26 cellular contexts compared by ENCODE assay signal in genomic region chr1:84250668-84251067, GRCh38.
"Had no signal": no experiment of that assay in that cellular context is flagged by ENCODE, and none has a peak within 500 bp of the region (broad histone marks: within the 10 kb centered on the region; RNA-seq: fewer than 3 reads in every experiment).

No MANE protein-coding gene starts in this region.

- H3K4me1 ChIP-seq: colonic mucosa, left lung, lower lobe of right lung had no signal

- H3K27ac ChIP-seq: colonic mucosa, epithelial cell of prostate, esophagus squamous epithelium, gastrocnemius medialis, heart right ventricle, left lung, lower lobe of right lung had no signal

- FAIRE-seq: endometrium, islet of Langerhans, keratinocyte had no signal

- H3K4me3 ChIP-seq: colonic mucosa, esophagus squamous epithelium, gastrocnemius medialis, heart right ventricle, left lung, lower lobe of right lung, mucosa of descending colon had no signal

- H3K27me3 ChIP-seq: colonic mucosa, esophagus squamous epithelium, gastrocnemius medialis, heart right ventricle, left lung had no signal

- H3K9me3 ChIP-seq: colonic mucosa, esophagus squamous epithelium, gastrocnemius medialis had no signal

- H3K36me3 ChIP-seq: colonic mucosa, esophagus squamous epithelium, gastrocnemius medialis, heart right ventricle, left lung, lower lobe of right lung had no signal

- ATAC-seq: effector memory CD8-positive, alpha-beta T cell; esophagus mucosa; gastrocnemius medialis; heart right ventricle; left cardiac atrium; left lung; left ventricle myocardium superior; lower lobe of right lung; mucosa of descending colon had no signal

- DNase-seq: colonic mucosa; cortex of kidney; effector CD8-positive, alpha-beta T cell; effector memory CD8-positive, alpha-beta T cell; endodermal cell; erythroblast; esophagus squamous epithelium; foreskin fibroblast; foreskin melanocyte; gastrocnemius medialis; glutamatergic neuron; head of caudate nucleus; heart right ventricle; hippocampal formation; left cardiac atrium; left lung; left ventricle myocardium superior; lower lobe of right lung; mesenchymal stem cell; mucosa of descending colon; naive B cell had no signal
